In genomic region chr21:34936299-34936698, GRCh38 we compare ENCODE assay signal across 14 cellular contexts.
A peak's percentile ranks its signal among the peaks of the same experiment; 100 is the strongest.
DNase-seq lines count a peak whose midpoint lies in the region; ATAC-seq and TF ChIP-seq lines count a peak whose summit lies in the region.
"Had no signal": no experiment of that assay in that cellular context is flagged by ENCODE, and none has a peak within 500 bp of the region (broad histone marks: within the 10 kb centered on the region; RNA-seq: fewer than 3 reads in every experiment).

No MANE protein-coding gene starts in this region.

- no peaks in the 10 kb centered on the region for H3K9me3 ChIP-seq in AG04450 (ENCODE audit: control insufficient read depth, insufficient read depth, low read length)
- H3K9me3 ChIP-seq: HAP-1, psoas muscle, tibial nerve had no signal

- H3K27me3 ChIP-seq in AG04450 (ENCODE audit: control insufficient read depth, insufficient read depth, low read length): no peaks in the 10 kb centered on the region
- H3K27me3 ChIP-seq: tibial nerve had no signal

- H3K27ac ChIP-seq in AG04450 (ENCODE audit: low read depth, low read length): no peak overlapping the region
- H3K27ac ChIP-seq: dorsolateral prefrontal cortex, psoas muscle, tibial nerve had no signal

- peak overlapping the region; percentile 10; the same call in 1 of the 2 replicates for H3K4me3 ChIP-seq in AG04450 (ENCODE audit: low read depth, low read length)
- peak overlapping the region; percentile 41 for H3K4me3 ChIP-seq in WI38 (ENCODE audit: low read depth, low read length)
- no peak overlapping the region for H3K4me3 ChIP-seq in fibroblast of mammary gland (ENCODE audit: control insufficient read depth, low read depth, low read length)
- H3K4me3 ChIP-seq: dorsolateral prefrontal cortex, HAP-1, psoas muscle, tibial nerve had no signal

- POLR2A ChIA-PET in AG04450 (lab: Yijun Ruan, JAX): interaction anchor here (0.5 to 1.0 kb wide), 5 partner anchors 21 to 1052 kb away, joined by 3 to 5 read pairs (median 3); no protein-coding TSS in a partner anchor

- CTCF ChIA-PET in AG04450 (lab: Charles Lee): no interaction called here

- TF ChIP-seq CTCF in AG04450 (IDR thresholded peaks at IDR 0.05; ENCODE audit: low read depth, low read length) (no peak), WI38 (IDR thresholded peaks at IDR 0.05; ENCODE audit: low read depth, low read length) (no peak), fibroblast of mammary gland (conservative IDR thresholded peaks at IDR 0.05; ENCODE audit: control insufficient read depth, insufficient read depth, low read depth, low read length) (no peak)

- no peak for ATAC-seq in GM21423 (IDR thresholded peaks at IDR 0.05; ENCODE audit: unreplicated experiment)

- DNase-seq in AG04450 (ENCODE audit: low read depth, low spot score) (no peak), EH (ENCODE audit: low read depth) (peak; percentile 69), fibroblast of mammary gland (ENCODE audit: low read depth) (peak; percentile 18), A172 (ENCODE audit: low spot score) (no peak), C1 segment of cervical spinal cord (lab: John Stamatoyannopoulos, UW) (no peak)
- no peak for DNase-seq in stimulated activated CD4-positive, alpha-beta T cell treated with anti-CD3 and anti-CD28 coated beads, Interleukin-4, amount 100 ng/mL, for 1 hour
- DNase-seq: dorsolateral prefrontal cortex, Kasumi-1, NCI-H510A, psoas muscle had no signal

Comparison
In these comparisons a context has a peak if more than half of its experiments do, and no peak if none do; other contexts are left out.
1. DNase-seq: peak in EH (single experiment) and fibroblast of mammary gland (single experiment); none in AG04450 (single experiment), A172 (single experiment), stimulated activated CD4-positive, alpha-beta T cell treated with anti-CD3 and anti-CD28 coated beads, Interleukin-4, amount 100 ng/mL, for 1 hour (single experiment) and C1 segment of cervical spinal cord (0 of 14).